Comparison of ENCODE assay signal across 19 cellular contexts in the genomic region with DNA sequence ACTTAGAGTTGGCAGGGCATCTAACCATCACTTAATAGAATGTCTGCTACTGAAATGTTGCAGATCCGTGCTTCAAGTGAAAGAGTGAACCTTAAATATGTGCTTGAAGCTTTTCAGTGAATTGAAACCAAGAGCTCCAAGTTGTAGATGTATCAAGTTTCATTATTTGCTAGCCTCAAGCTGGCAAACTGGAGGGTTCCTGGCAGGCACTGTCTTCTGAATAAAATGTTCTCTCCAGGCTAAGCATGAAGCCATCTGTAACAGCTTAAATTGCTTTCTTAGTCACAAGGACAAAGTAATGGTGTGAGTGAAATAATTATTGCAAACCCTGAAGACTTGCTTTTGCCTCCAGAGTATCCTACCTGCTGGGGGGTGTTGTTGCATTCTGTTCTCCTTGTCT.
A peak's percentile ranks its signal among the peaks of the same experiment; 100 is the strongest.
DNase-seq lines count a peak whose midpoint lies in the region; ATAC-seq, FAIRE-seq and TF ChIP-seq lines count a peak whose summit lies in the region.
"Had no signal": no experiment of that assay in that cellular context is flagged by ENCODE, and none has a peak within 500 bp of the region (broad histone marks: within the 10 kb centered on the region; RNA-seq: fewer than 3 reads in every experiment).

No MANE protein-coding gene starts in this region.

- H3K9me3 Mint-ChIP-seq in brain = no peaks in the 10 kb centered on the region
- peaks cover 6 to 22% of the 10 kb centered on the region in 2 donors for H3K9me3 Mint-ChIP-seq in activated naive CD4-positive, alpha-beta T cell treated with anti-CD3 and anti-CD28 coated beads, Interleukin-2, amount 50 U/mL, for 72 hours

- H3K27ac Mint-ChIP-seq in brain = peak overlapping the region in 4 of 5 experiments; percentile 30 to 82 (median 40)
- H3K27ac Mint-ChIP-seq in activated naive CD4-positive, alpha-beta T cell treated with anti-CD3 and anti-CD28 coated beads, Interleukin-2, amount 50 U/mL, for 72 hours = no peak overlapping the region
- H3K27ac Mint-ChIP-seq: activated T-helper 17 cell treated with anti-CD3 and anti-CD28 coated beads, Interleukin-2, amount 50 U/mL, for 72 hours; B cell; stimulated activated memory B cell treated with anti-CD40 and anti-IgM and Interleukin-4, amounts not matched to agents 10 μg/mL and 1 μg/mL and 100 μg/mL, for 72 hours had no signal

- H3K27ac ChIP-seq in small intestine (ENCODE audit: low read depth in 1 of 2, low read length in 1 of 2) = no peak overlapping the region
- H3K27ac ChIP-seq: gastroesophageal sphincter, left ventricle myocardium inferior had no signal

- H3K4me1 ChIP-seq in small intestine (ENCODE audit: control insufficient read depth in 2 of 2, insufficient read depth in 1 of 2, low read depth in 1 of 2, low read length in 1 of 2) = no peaks in the 10 kb centered on the region
- H3K4me1 ChIP-seq: gastroesophageal sphincter, left ventricle myocardium inferior had no signal

- no peak for TF ChIP-seq CTCF in brain (conservative IDR thresholded peaks at IDR 0.05)

- 65 to 85% (median 84%) methylated on average over 1 of the region's 1 CpG for WGBS in small intestine, 3 donors

- H3K4me3 Mint-ChIP-seq in brain = peak overlapping the region in 1 of 5 experiments; percentile 52
- H3K4me3 Mint-ChIP-seq: activated T-helper 17 cell treated with anti-CD3 and anti-CD28 coated beads, Interleukin-2, amount 50 U/mL, for 72 hours; B cell; central memory CD8-positive, alpha-beta T cell; stimulated activated memory B cell treated with anti-CD40 and anti-IgM and Interleukin-4, amounts not matched to agents 10 μg/mL and 1 μg/mL and 100 μg/mL, for 72 hours had no signal

- no peaks in the 10 kb centered on the region for H3K27me3 ChIP-seq in small intestine (ENCODE audit: control insufficient read depth in 2 of 2, insufficient read depth in 2 of 2, low read length in 2 of 2)
- H3K27me3 ChIP-seq: gastroesophageal sphincter had no signal

- H3K36me3 Mint-ChIP-seq in brain = no peaks in the 10 kb centered on the region
- peaks cover 0 to 4% of the 10 kb centered on the region in 2 donors for H3K36me3 Mint-ChIP-seq in activated naive CD4-positive, alpha-beta T cell treated with anti-CD3 and anti-CD28 coated beads, Interleukin-2, amount 50 U/mL, for 72 hours
- H3K36me3 Mint-ChIP-seq: stimulated activated memory B cell treated with anti-CD40 and anti-IgM and Interleukin-4, amounts not matched to agents 10 μg/mL and 1 μg/mL and 100 μg/mL, for 72 hours had no signal

- no peak for FAIRE-seq in small intestine (lab: Jason Lieb, UNC)
- FAIRE-seq: GM12892, HepG2 had no signal

- no peaks in the 10 kb centered on the region for H3K27me3 Mint-ChIP-seq in brain
- H3K27me3 Mint-ChIP-seq: activated T-helper 17 cell treated with anti-CD3 and anti-CD28 coated beads, Interleukin-2, amount 50 U/mL, for 72 hours; B cell; central memory CD8-positive, alpha-beta T cell; stimulated activated memory B cell treated with anti-CD40 and anti-IgM and Interleukin-4, amounts not matched to agents 10 μg/mL and 1 μg/mL and 100 μg/mL, for 72 hours had no signal

- no peak overlapping the region for H3K4me3 ChIP-seq in small intestine (ENCODE audit: low read depth in 1 of 2, low read length in 2 of 2)
- H3K4me3 ChIP-seq: gastroesophageal sphincter, left ventricle myocardium inferior had no signal

- H3K36me3 ChIP-seq in small intestine (ENCODE audit: control insufficient read depth in 2 of 2, insufficient read depth in 2 of 2, low read length in 2 of 2) = no peaks in the 10 kb centered on the region
- H3K36me3 ChIP-seq: gastroesophageal sphincter, left ventricle myocardium inferior had no signal

- DNase-seq in DMS 273 (lab: John Stamatoyannopoulos, UW; ENCODE audit: unreplicated experiment) (peak; percentile 87), NCI-H128 (lab: John Stamatoyannopoulos, UW; ENCODE audit: unreplicated experiment) (peak; percentile 52), myocyte (ENCODE audit: low read depth) (peak; percentile 59), small intestine (no peak), RKO (ENCODE audit: low spot score) (no peak)
- DNase-seq in stimulated activated CD8-positive, alpha-beta memory T cell treated with anti-CD3 and anti-CD28 coated beads, Interleukin-4, amount 100 ng/mL, for 48 hours = no peak
- DNase-seq in activated naive CD4-positive, alpha-beta T cell treated with anti-CD3 and anti-CD28 coated beads, Interleukin-2, amount 50 U/mL, for 72 hours (ENCODE audit: low spot score in 2 of 2) = no peak
- DNase-seq: activated CD4-positive, CD25-positive, alpha-beta regulatory T cell treated with anti-CD3 and anti-CD28 coated beads, Interleukin-2, amount 50 U/mL, for 72 hours; left ventricle myocardium inferior; T1000; trophoblast cell had no signal

- no peaks in the 10 kb centered on the region for H3K9me3 ChIP-seq in small intestine (ENCODE audit: control insufficient read depth, low read depth)
- H3K9me3 ChIP-seq: gastroesophageal sphincter, left ventricle myocardium inferior had no signal

- peaks cover 45% of the 10 kb centered on the region for H3K4me1 Mint-ChIP-seq in brain
- H3K4me1 Mint-ChIP-seq: activated T-helper 17 cell treated with anti-CD3 and anti-CD28 coated beads, Interleukin-2, amount 50 U/mL, for 72 hours; B cell; central memory CD8-positive, alpha-beta T cell; stimulated activated memory B cell treated with anti-CD40 and anti-IgM and Interleukin-4, amounts not matched to agents 10 μg/mL and 1 μg/mL and 100 μg/mL, for 72 hours had no signal

- ATAC-seq in activated naive CD4-positive, alpha-beta T cell treated with anti-CD3 and anti-CD28 coated beads, Interleukin-2, amount 50 U/mL, for 72 hours = no peak
- ATAC-seq: activated T-helper 17 cell treated with anti-CD3 and anti-CD28 coated beads, Interleukin-2, amount 50 U/mL, for 72 hours; gastroesophageal sphincter; HepG2; stimulated activated memory B cell treated with anti-CD40 and anti-IgM and Interleukin-4, amounts not matched to agents 10 μg/mL and 1 μg/mL and 100 μg/mL, for 72 hours had no signal

Comparison
In these comparisons a context has a peak if more than half of its experiments do, and no peak if none do; other contexts are left out.
1. DNase-seq: peak in DMS 273 (single experiment), NCI-H128 (single experiment) and myocyte (single experiment); none in small intestine (single experiment), RKO (single experiment), stimulated activated CD8-positive, alpha-beta memory T cell treated with anti-CD3 and anti-CD28 coated beads, Interleukin-4, amount 100 ng/mL, for 48 hours (single experiment) and activated naive CD4-positive, alpha-beta T cell treated with anti-CD3 and anti-CD28 coated beads, Interleukin-2, amount 50 U/mL, for 72 hours (0 of 2).
2. H3K27ac Mint-ChIP-seq: peak in brain (4 of 5); none in activated naive CD4-positive, alpha-beta T cell treated with anti-CD3 and anti-CD28 coated beads, Interleukin-2, amount 50 U/mL, for 72 hours (0 of 2).